1 cellular context compared by ENCODE assay signal in the genomic region with DNA sequence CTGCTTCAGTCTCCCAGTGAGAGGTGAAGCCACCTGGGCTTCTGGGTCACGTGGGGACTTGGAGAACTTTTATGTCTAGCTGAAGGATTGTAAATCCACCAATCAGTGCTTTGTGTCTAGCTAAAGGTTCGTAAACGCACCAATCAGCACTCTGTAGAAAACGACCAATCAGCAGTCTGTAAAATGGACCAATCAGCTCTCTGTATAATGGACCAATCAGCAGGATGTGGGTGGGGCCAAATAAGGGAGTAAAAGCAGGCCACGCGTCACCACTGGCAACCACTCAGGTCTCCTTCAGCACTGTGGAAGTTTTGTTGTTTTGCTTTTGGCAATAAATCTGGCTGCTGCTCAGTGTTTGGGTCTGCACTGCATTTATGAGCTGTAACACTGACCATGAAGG.
A peak's percentile ranks its signal among the peaks of the same experiment; 100 is the strongest.
TF ChIP-seq lines count a peak whose summit lies in the region.

No MANE protein-coding gene starts in this region.

TF ChIP-seq in K562, 482 proteins besides CTCF, POLR2A, EP300 and RAD21:
- TF ChIP-seq KAT8 (IDR thresholded peaks at IDR 0.05; ENCODE audit: low read depth) (no peak), NFYB (IDR thresholded peaks at IDR 0.05; ENCODE audit: extremely low read depth, insufficient read length) (peak; percentile 61)
